In the genomic region with DNA sequence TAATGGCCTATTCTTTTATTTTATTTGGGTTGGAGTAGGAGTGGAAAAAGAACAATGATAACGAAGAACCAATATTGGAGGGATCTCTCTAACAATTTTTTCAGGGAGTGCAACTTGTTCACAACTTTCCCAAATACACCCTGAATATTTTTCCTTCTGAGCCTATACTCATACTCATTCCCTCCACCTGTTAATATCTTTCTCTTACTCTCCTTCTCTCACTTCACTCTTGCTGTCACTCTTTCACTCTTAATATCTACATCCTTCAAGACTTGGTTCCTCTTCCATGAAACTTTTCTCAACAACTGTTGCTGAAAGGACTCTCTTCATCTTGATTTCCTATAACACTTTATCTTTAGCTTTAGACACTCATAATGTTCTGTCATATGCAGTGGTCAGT, we compare ENCODE assay signal across 23 cellular contexts. TPM values are rescaled to one million over a fixed set of nuclear protein-coding genes. Genes with fewer than 3 reads are reported as not detected.
"Had no signal": no experiment of that assay in that cellular context is flagged by ENCODE, and none has a peak within 500 bp of the region (broad histone marks: within the 10 kb centered on the region; RNA-seq: fewer than 3 reads in every experiment).

No MANE protein-coding gene starts in this region.

- H3K9me3 ChIP-seq: right lobe of liver, testis, transverse colon had no signal

- H3K27ac ChIP-seq: right lobe of liver, skin epidermis, testis, transverse colon had no signal

- H3K9me3 Mint-ChIP-seq: endodermal cell had no signal

- ATAC-seq: natural killer cell; right lobe of liver; stimulated activated naive B cell treated with anti-CD40 and anti-IgM and Interleukin-4, amounts not matched to agents 10 μg/mL and 1 μg/mL and 100 μg/mL, for 72 hours; stimulated activated naive CD8-positive, alpha-beta T cell treated with anti-CD3 and anti-CD28 coated beads, Interleukin-15, amount 100 ng/mL, for 72 hours had no signal

- H3K27me3 ChIP-seq: right lobe of liver, testis, transverse colon had no signal

- H3K36me3 ChIP-seq: right lobe of liver, transverse colon had no signal

- H3K4me1 ChIP-seq: right lobe of liver, testis, transverse colon had no signal

- DNase-seq: central memory CD4-positive, alpha-beta T cell; effector CD4-positive, alpha-beta T cell; endodermal cell; erythroblast; foreskin melanocyte; immature natural killer cell; mesendoderm; natural killer cell; right lobe of liver; stimulated activated CD4-positive, alpha-beta T cell treated with anti-CD3 and anti-CD28 coated beads, Interleukin-2, amount 100 ng/mL, for 24 hours; stimulated activated CD4-positive, alpha-beta T cell treated with anti-CD3 and anti-CD28 coated beads, Interleukin-4, amount 100 ng/mL, for 4 hours; stimulated activated naive B cell treated with anti-CD40 and anti-IgM and Interleukin-4, amounts not matched to agents 10 μg/mL and 1 μg/mL and 100 μg/mL, for 72 hours; stimulated activated naive CD8-positive, alpha-beta T cell treated with anti-CD3 and anti-CD28 coated beads, Interleukin-15, amount 100 ng/mL, for 72 hours; testis; transverse colon had no signal

- H3K4me3 ChIP-seq: coronary artery, right lobe of liver, skin epidermis, testis, transverse colon had no signal

- H3K27ac Mint-ChIP-seq: endodermal cell; immature natural killer cell; natural killer cell; stimulated activated naive B cell treated with anti-CD40 and anti-IgM and Interleukin-4, amounts not matched to agents 10 μg/mL and 1 μg/mL and 100 μg/mL, for 72 hours; stimulated activated naive CD8-positive, alpha-beta T cell treated with anti-CD3 and anti-CD28 coated beads, Interleukin-15, amount 100 ng/mL, for 72 hours had no signal

RNA-seq across cellular contexts. Expression of a gene that starts 39.0 kb away (rescaled TPM):
- total RNA-seq: chondrocyte, dermis microvascular lymphatic vessel endothelial cell, endodermal cell, endothelial cell of umbilical vein, lung microvascular endothelial cell, natural killer cell, neural crest cell, osteocyte had no signal
